Comparison of ENCODE assay signal across 15 cellular contexts in genomic region chr9:6272229-6272597, GRCh38. TPM values are rescaled to one million over a fixed set of nuclear protein-coding genes. Genes with fewer than 3 reads are reported as not detected.
A peak's percentile ranks its signal among the peaks of the same experiment; 100 is the strongest.
DNase-seq lines count a peak whose midpoint lies in the region; ATAC-seq and TF ChIP-seq lines count a peak whose summit lies in the region.
"Had no signal": no experiment of that assay in that cellular context is flagged by ENCODE, and none has a peak within 500 bp of the region (broad histone marks: within the 10 kb centered on the region; RNA-seq: fewer than 3 reads in every experiment).

No MANE protein-coding gene starts in this region.

- H3K9me3 ChIP-seq in ascending aorta: no peaks in the 10 kb centered on the region

- CTCF ChIA-PET in activated CD4-positive, alpha-beta T cell treated with anti-CD3 and anti-CD28 coated beads, Interleukin-2, amount 10 ng/mL, durations not matched to agents 7 days and 5 days (lab: Charles Lee): no interaction called here

- H3K4me1 ChIP-seq in ascending aorta: peaks cover 0 to 13% of the 10 kb centered on the region in 2 donors

- no peaks in the 10 kb centered on the region for H3K9me3 Mint-ChIP-seq in progenitor cell of endocrine pancreas (ENCODE audit: low read depth)
- H3K9me3 Mint-ChIP-seq in activated CD4-positive, alpha-beta T cell treated with anti-CD3 and anti-CD28 coated beads, Interleukin-2, amount 10 ng/mL, durations not matched to agents 7 days and 5 days: no peaks in the 10 kb centered on the region
- H3K9me3 Mint-ChIP-seq: natural killer cell treated with Interleukin-12 subunit alpha and Interleukin-12 subunit beta and Interleukin-15 and Interleukin-18, amount 100 ng/mL, for 72 hours had no signal

- H3K4me3 ChIP-seq in ascending aorta: no peak overlapping the region

- POLR2A ChIA-PET in activated CD4-positive, alpha-beta T cell treated with anti-CD3 and anti-CD28 coated beads, Interleukin-2, amount 10 ng/mL, durations not matched to agents 7 days and 5 days (lab: Charles Lee): no interaction called here

- H3K27me3 ChIP-seq in ascending aorta: no peaks in the 10 kb centered on the region

- H3K4me1 Mint-ChIP-seq in progenitor cell of endocrine pancreas (ENCODE audit: low read depth): peaks cover 12% of the 10 kb centered on the region
- H3K4me1 Mint-ChIP-seq in activated CD4-positive, alpha-beta T cell treated with anti-CD3 and anti-CD28 coated beads, Interleukin-2, amount 10 ng/mL, durations not matched to agents 7 days and 5 days: no peaks in the 10 kb centered on the region

- no peaks in the 10 kb centered on the region for H3K36me3 Mint-ChIP-seq in progenitor cell of endocrine pancreas (ENCODE audit: insufficient read depth)
- H3K36me3 Mint-ChIP-seq in activated CD4-positive, alpha-beta T cell treated with anti-CD3 and anti-CD28 coated beads, Interleukin-2, amount 10 ng/mL, durations not matched to agents 7 days and 5 days (ENCODE audit: low read depth): no peaks in the 10 kb centered on the region
- H3K36me3 Mint-ChIP-seq: natural killer cell treated with Interleukin-12 subunit alpha and Interleukin-12 subunit beta and Interleukin-15 and Interleukin-18, amount 100 ng/mL, for 72 hours had no signal

- intact Hi-C loops in ascending aorta (cut with DNase I) (loop anchor here (2.0 kb wide), 1 partner anchor 55 kb away; no protein-coding TSS in a partner anchor), Right ventricle myocardium superior (cut with DNase I) (no loop called here)

- DNase-seq in AG09319 (ENCODE audit: extremely low read depth, low read depth): peak; percentile 93
- DNase-seq in ascending aorta (ENCODE audit: low spot score in 2 of 2): peak in 1 of 2 donors; percentile 70
- no peak for DNase-seq in Right ventricle myocardium superior
- no peak for DNase-seq in progenitor cell of endocrine pancreas (ENCODE audit: low spot score, unreplicated experiment)
- DNase-seq in cerebellar cortex (ENCODE audit: low spot score): no peak
- DNase-seq in activated CD4-positive, alpha-beta T cell treated with anti-CD3 and anti-CD28 coated beads, Interleukin-2, amount 10 ng/mL, durations not matched to agents 7 days and 5 days: no peak
- no peak for DNase-seq in SW480 (ENCODE audit: low spot score)
- DNase-seq: amygdala, C1 segment of cervical spinal cord, NCI-H2171 treated with DMSO at 0.1 percent for 48 hours had no signal

- H3K4me3 Mint-ChIP-seq in progenitor cell of endocrine pancreas (ENCODE audit: low read depth): no peak overlapping the region
- no peak overlapping the region for H3K4me3 Mint-ChIP-seq in activated CD4-positive, alpha-beta T cell treated with anti-CD3 and anti-CD28 coated beads, Interleukin-2, amount 10 ng/mL, durations not matched to agents 7 days and 5 days
- H3K4me3 Mint-ChIP-seq: natural killer cell treated with Interleukin-12 subunit alpha and Interleukin-12 subunit beta and Interleukin-15 and Interleukin-18, amount 100 ng/mL, for 72 hours had no signal

- no peaks in the 10 kb centered on the region for H3K27me3 Mint-ChIP-seq in progenitor cell of endocrine pancreas
- H3K27me3 Mint-ChIP-seq in activated CD4-positive, alpha-beta T cell treated with anti-CD3 and anti-CD28 coated beads, Interleukin-2, amount 10 ng/mL, durations not matched to agents 7 days and 5 days: peaks cover 3% of the 10 kb centered on the region

- no peaks in the 10 kb centered on the region for H3K36me3 ChIP-seq in ascending aorta

- ATAC-seq in Right ventricle myocardium superior (ENCODE audit: poor library complexity): peak; percentile 97
- ATAC-seq in GM21528 (IDR thresholded peaks at IDR 0.05; ENCODE audit: low FRiP score, unreplicated experiment): no peak
- ATAC-seq: natural killer cell treated with Interleukin-12 subunit alpha and Interleukin-12 subunit beta and Interleukin-15 and Interleukin-18, amount 100 ng/mL, for 72 hours; SK-N-SH treated with all-trans-retinoic acid at 6 μM for 48 hours had no signal

- H3K27ac ChIP-seq in ascending aorta: peak overlapping the region; percentile 70 to 78

- H3K27ac Mint-ChIP-seq in progenitor cell of endocrine pancreas: peak overlapping the region; percentile 47
- no peak overlapping the region for H3K27ac Mint-ChIP-seq in activated CD4-positive, alpha-beta T cell treated with anti-CD3 and anti-CD28 coated beads, Interleukin-2, amount 10 ng/mL, durations not matched to agents 7 days and 5 days
- H3K27ac Mint-ChIP-seq: natural killer cell treated with Interleukin-12 subunit alpha and Interleukin-12 subunit beta and Interleukin-15 and Interleukin-18, amount 100 ng/mL, for 72 hours had no signal

- TF ChIP-seq CTCF in AG09319 (IDR thresholded peaks at IDR 0.05; ENCODE audit: low read depth, low read length) (no peak), ascending aorta (IDR thresholded peaks at IDR 0.05) (no peak), progenitor cell of endocrine pancreas (IDR thresholded peaks at IDR 0.05; ENCODE audit: unreplicated experiment) (no peak)

RNA-seq across cellular contexts. Expression of gene TPD52L3, which starts 56.0 kb away (rescaled TPM):
- total RNA-seq in ascending aorta (not detected), Right ventricle myocardium superior (not detected), progenitor cell of endocrine pancreas (not detected in 2 replicates)
- not detected for total RNA-seq in activated CD4-positive, alpha-beta T cell treated with anti-CD3 and anti-CD28 coated beads, Interleukin-2, amount 10 ng/mL, durations not matched to agents 7 days and 5 days
- total RNA-seq: glomerular endothelial cell; natural killer cell treated with Interleukin-12 subunit alpha and Interleukin-12 subunit beta and Interleukin-15 and Interleukin-18, amount 100 ng/mL, for 72 hours; ureter had no signal

RNA-seq across cellular contexts. Expression of gene IL33, which starts 56.6 kb away (rescaled TPM):
- 38.0 TPM for total RNA-seq in ascending aorta
- 19.1 TPM for total RNA-seq in Right ventricle myocardium superior
- total RNA-seq in progenitor cell of endocrine pancreas: 0.13 TPM in 1 of 2 replicates, not detected in the other
- not detected for total RNA-seq in activated CD4-positive, alpha-beta T cell treated with anti-CD3 and anti-CD28 coated beads, Interleukin-2, amount 10 ng/mL, durations not matched to agents 7 days and 5 days
- total RNA-seq: natural killer cell treated with Interleukin-12 subunit alpha and Interleukin-12 subunit beta and Interleukin-15 and Interleukin-18, amount 100 ng/mL, for 72 hours had no signal

Comparison
In these comparisons a context has a peak if more than half of its experiments do, and no peak if none do; other contexts are left out.
1. RNA of gene IL33, which starts 56.6 kb away (total RNA-seq): 38.0 TPM in ascending aorta (single experiment) and 19.1 TPM in Right ventricle myocardium superior (single experiment); 0.13 TPM in progenitor cell of endocrine pancreas and not detected in activated CD4-positive, alpha-beta T cell treated with anti-CD3 and anti-CD28 coated beads, Interleukin-2, amount 10 ng/mL, durations not matched to agents 7 days and 5 days; every median in the first group is over 10 times any median in the second.